18 cellular contexts compared by ENCODE assay signal in genomic region chr1:18020021-18020817, GRCh38.
"Had no signal": no experiment of that assay in that cellular context is flagged by ENCODE, and none has a peak within 500 bp of the region (broad histone marks: within the 10 kb centered on the region; RNA-seq: fewer than 3 reads in every experiment).

No MANE protein-coding gene starts in this region.

- H3K9me3 ChIP-seq: heart right ventricle, mucosa of descending colon, sigmoid colon, stomach, thoracic aorta, uterus had no signal

- H3K27ac ChIP-seq: coronary artery, heart right ventricle, sigmoid colon, skin epidermis, stomach, thoracic aorta, uterus had no signal

- H3K27me3 ChIP-seq: sigmoid colon, uterus had no signal

- H3K9me3 Mint-ChIP-seq: nephron progenitor cell had no signal

- H3K36me3 ChIP-seq: heart right ventricle, sigmoid colon, stomach, thoracic aorta, uterus had no signal

- H3K4me3 ChIP-seq: coronary artery, heart right ventricle, mucosa of descending colon, sigmoid colon, skin epidermis, stomach, thoracic aorta, uterus had no signal

- H3K4me1 ChIP-seq: heart right ventricle, uterus had no signal

- ATAC-seq: heart right ventricle, mucosa of descending colon had no signal

- H3K27ac Mint-ChIP-seq: nephron progenitor cell had no signal

- H3K4me3 Mint-ChIP-seq: nephron progenitor cell had no signal

- DNase-seq: cerebellar nuclear complex; effector CD4-positive, alpha-beta T cell; heart right ventricle; hypothalamus; kidney glomerular epithelial cell; mucosa of descending colon; nephron progenitor cell; sigmoid colon; stimulated activated CD4-positive, alpha-beta T cell treated with anti-CD3 and anti-CD28 coated beads, Interleukin-2, amount 100 ng/mL, for 24 hours; stimulated activated CD4-positive, alpha-beta T cell treated with anti-CD3 and anti-CD28 coated beads, Interleukin-4, amount 100 ng/mL, for 4 hours; stimulated activated naive CD4-positive, alpha-beta T cell; stomach; substantia nigra; trophoblast cell; uterus had no signal
